9 cellular contexts compared by ENCODE assay signal in genomic region chr5:161966544-161966943, GRCh38.
DNase-seq lines count a peak whose midpoint lies in the region; ATAC-seq and TF ChIP-seq lines count a peak whose summit lies in the region.
"Had no signal": no experiment of that assay in that cellular context is flagged by ENCODE, and none has a peak within 500 bp of the region (broad histone marks: within the 10 kb centered on the region; RNA-seq: fewer than 3 reads in every experiment).

No MANE protein-coding gene starts in this region.

- TF ChIP-seq EP300 in neural cell (conservative IDR thresholded peaks at IDR 0.05; ENCODE audit: poor library complexity, severe bottlenecking) = no peak

- no peaks in the 10 kb centered on the region for H3K9me2 ChIP-seq in neural cell (ENCODE audit: insufficient read depth, low read length)

- no peak for DNase-seq in GM13977 (ENCODE audit: low spot score)
- peak; percentile 49 for DNase-seq in NAMALWA (ENCODE audit: low spot score)
- DNase-seq in adrenal gland = no peak
- DNase-seq in stimulated activated CD4-positive, alpha-beta T cell treated with anti-CD3 and anti-CD28 coated beads, Interleukin-2, amount 100 ng/mL, for 48 hours = no peak
- DNase-seq: left colon had no signal

- no peaks in the 10 kb centered on the region for H4K20me1 ChIP-seq in neural cell (ENCODE audit: insufficient read depth)

- intact Hi-C loops in adrenal gland (cut with DNase I) = no loop called here

- H3K79me2 ChIP-seq in neural cell (replicated peaks; ENCODE audit: insufficient read depth, low read length) = no peaks in the 10 kb centered on the region

- no peak for TF ChIP-seq POLR2A in adrenal gland (IDR thresholded peaks at IDR 0.05)

- ATAC-seq in GM21619 (IDR thresholded peaks at IDR 0.05; ENCODE audit: unreplicated experiment) (no peak), GM21529 (IDR thresholded peaks at IDR 0.05; ENCODE audit: unreplicated experiment) (no peak)
- no peak for ATAC-seq in activated CD4-positive, CD25-positive, alpha-beta regulatory T cell treated with anti-CD3 and anti-CD28 coated beads, Interleukin-2, amount 50 U/mL, for 24 hours
- ATAC-seq: left colon had no signal

- H3K4me1 ChIP-seq in adrenal gland (replicated peaks in 1 of 2) = no peaks in the 10 kb centered on the region

- H3K36me3 ChIP-seq in adrenal gland (replicated peaks in 1 of 2) (no peaks in the 10 kb centered on the region), neural cell (ENCODE audit: insufficient read depth, low read length) (no peaks in the 10 kb centered on the region)

- TF ChIP-seq CTCF in GM13977 (IDR thresholded peaks at IDR 0.05; ENCODE audit: extremely low read depth, insufficient read depth, missing control alignments) (peak; percentile 26), adrenal gland (IDR thresholded peaks at IDR 0.05) (peak in 5 of 6 experiments; percentile 12 to 40 (median 25)), neural cell (IDR thresholded peaks at IDR 0.05; ENCODE audit: poor library complexity, severe bottlenecking) (peak; percentile 74)

- no peak overlapping the region for H3K4me2 ChIP-seq in neural cell (ENCODE audit: low read length)

- H3K27me3 ChIP-seq in adrenal gland = no peaks in the 10 kb centered on the region
- H3K27me3 ChIP-seq in neural cell (ENCODE audit: insufficient read depth, low read depth, low read length) = no peaks in the 10 kb centered on the region

- peak overlapping the region; percentile 10 for H3K9ac ChIP-seq in neural cell (ENCODE audit: low read length)

- H3F3A ChIP-seq in neural cell (ENCODE audit: insufficient read depth, low read length, poor library complexity, severe bottlenecking) = peaks cover 5% of the 10 kb centered on the region

- H2AFZ ChIP-seq in neural cell (ENCODE audit: low read depth, low read length) = no peak overlapping the region

- 2 to 8% (median 4%) methylated on average over 3 of the region's 3 CpGs for WGBS in adrenal gland, 4 donors

- no peak overlapping the region for H3K4me3 ChIP-seq in adrenal gland
- H3K4me3 ChIP-seq in neural cell (ENCODE audit: low read length) = peak overlapping the region; percentile 29

- no peaks in the 10 kb centered on the region for H3K9me3 ChIP-seq in adrenal gland (replicated peaks in 1 of 3)
- no peaks in the 10 kb centered on the region for H3K9me3 ChIP-seq in neural cell (ENCODE audit: low read length)

- TF ChIP-seq RAD21 in neural cell (conservative IDR thresholded peaks at IDR 0.05) = peak; percentile 74

- in situ Hi-C loops in GM13977 (cut with MboI; ENCODE audit: low pct_unique_long_range_greater_than_20kb, low sequenced_read_pairs, unreplicated experiment) = no loop called here

- H3K27ac ChIP-seq in adrenal gland (no peak overlapping the region), neural cell (ENCODE audit: low read length) (peak overlapping the region; percentile 60)

TF ChIP-seq in neural cell, 6 proteins besides CTCF, POLR2A, EP300 and RAD21:
- peak; percentile 45 for TF ChIP-seq REST (IDR thresholded peaks at IDR 0.05; ENCODE audit: borderline replicate concordance)
- no peak for TF ChIP-seq EZH2 (IDR thresholded peaks at IDR 0.05; ENCODE audit: borderline replicate concordance, insufficient read depth, low read length, poor library complexity, severe bottlenecking)
- peak; percentile 69 for TF ChIP-seq SMC3 (conservative IDR thresholded peaks at IDR 0.05; ENCODE audit: poor library complexity)
- TF ChIP-seq MXI1 (conservative IDR thresholded peaks at IDR 0.05; ENCODE audit: poor library complexity, severe bottlenecking) = no peak
- TF ChIP-seq TAF1 (IDR thresholded peaks at IDR 0.05; ENCODE audit: low read depth) = no peak
- no peak for TF ChIP-seq POLR2AphosphoS5 (IDR thresholded peaks at IDR 0.05)
